ENCODE assay signal across 15 cellular contexts in the genomic region with DNA sequence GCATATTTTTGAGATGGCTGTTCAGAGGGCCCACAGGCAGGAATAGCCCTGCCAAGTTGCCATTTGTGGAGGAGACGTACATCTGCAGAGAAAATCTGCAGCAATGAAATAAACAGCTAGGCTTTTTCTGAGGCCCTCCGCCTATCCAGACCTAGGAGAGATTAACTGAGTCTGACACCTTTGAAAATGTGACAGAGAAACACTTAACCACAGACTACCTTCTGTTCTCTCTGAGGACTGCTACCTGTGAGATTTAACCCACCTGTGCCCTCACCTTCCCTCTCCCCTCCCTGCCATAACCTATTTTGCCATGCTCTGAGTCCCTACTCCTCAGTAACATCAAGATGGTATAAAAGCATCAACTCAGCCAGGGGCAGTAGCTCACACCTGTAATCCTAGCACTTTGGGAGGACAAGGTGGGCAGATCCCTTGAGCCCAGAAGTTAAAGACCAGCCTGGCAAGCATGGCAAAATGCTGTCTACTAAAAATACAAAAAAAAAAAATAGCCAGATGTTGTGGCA.
"Had no signal": no experiment of that assay in that cellular context is flagged by ENCODE, and none has a peak within 500 bp of the region (broad histone marks: within the 10 kb centered on the region; RNA-seq: fewer than 3 reads in every experiment).

No MANE protein-coding gene starts in this region.

- H3K27me3 ChIP-seq: hepatocyte, stomach had no signal

- H3K27ac Mint-ChIP-seq: activated CD4-positive, alpha-beta memory T cell treated with anti-CD3 and anti-CD28 coated beads for 36 hours; activated T-cell treated with anti-CD3 and anti-CD28 coated beads, Interleukin-2, amount 50 U/mL, for 72 hours; memory B cell had no signal

- H3K4me3 Mint-ChIP-seq: activated CD4-positive, alpha-beta memory T cell treated with anti-CD3 and anti-CD28 coated beads for 36 hours; activated T-cell treated with anti-CD3 and anti-CD28 coated beads, Interleukin-2, amount 50 U/mL, for 72 hours; memory B cell had no signal

- H3K36me3 Mint-ChIP-seq: activated CD4-positive, alpha-beta memory T cell treated with anti-CD3 and anti-CD28 coated beads for 36 hours had no signal

- H2AFZ ChIP-seq: hepatocyte, parathyroid adenoma had no signal

- DNase-seq: activated CD4-positive, alpha-beta memory T cell treated with anti-CD3 and anti-CD28 coated beads for 36 hours; activated CD4-positive, alpha-beta T cell treated with anti-CD3 and anti-CD28 coated beads for 1 hour; central memory CD4-positive, alpha-beta T cell; cortex of kidney; effector CD8-positive, alpha-beta T cell; kidney; left ventricle myocardium inferior; stimulated activated CD4-positive, alpha-beta T cell treated with anti-CD3 and anti-CD28 coated beads, Interleukin-15, amount 100 ng/mL, for 24 hours; stimulated activated CD4-positive, alpha-beta T cell treated with anti-CD3 and anti-CD28 coated beads, Interleukin-4, amount 100 ng/mL, for 4 hours; stomach had no signal

- H3K27me3 Mint-ChIP-seq: activated CD4-positive, alpha-beta memory T cell treated with anti-CD3 and anti-CD28 coated beads for 36 hours; memory B cell had no signal

- H3K4me3 ChIP-seq: hepatocyte, left ventricle myocardium inferior, stomach had no signal

- H3K9me3 Mint-ChIP-seq: activated CD4-positive, alpha-beta memory T cell treated with anti-CD3 and anti-CD28 coated beads for 36 hours; activated T-cell treated with anti-CD3 and anti-CD28 coated beads, Interleukin-2, amount 50 U/mL, for 72 hours; memory B cell had no signal

- H3K9ac ChIP-seq: parathyroid adenoma had no signal

- H3K36me3 ChIP-seq: left ventricle myocardium inferior, stomach had no signal

- H3K9me3 ChIP-seq: left ventricle myocardium inferior, stomach had no signal

- H3K79me2 ChIP-seq: hepatocyte, parathyroid adenoma had no signal

- H3K4me1 Mint-ChIP-seq: memory B cell had no signal

- H3K4me2 ChIP-seq: hepatocyte had no signal

- H3K27ac ChIP-seq: epithelial cell of prostate, hepatocyte, left ventricle myocardium inferior, parathyroid adenoma, stomach had no signal

- H3K4me1 ChIP-seq: parathyroid adenoma had no signal
